ENCODE assay signal across 8 cellular contexts in the genomic region with DNA sequence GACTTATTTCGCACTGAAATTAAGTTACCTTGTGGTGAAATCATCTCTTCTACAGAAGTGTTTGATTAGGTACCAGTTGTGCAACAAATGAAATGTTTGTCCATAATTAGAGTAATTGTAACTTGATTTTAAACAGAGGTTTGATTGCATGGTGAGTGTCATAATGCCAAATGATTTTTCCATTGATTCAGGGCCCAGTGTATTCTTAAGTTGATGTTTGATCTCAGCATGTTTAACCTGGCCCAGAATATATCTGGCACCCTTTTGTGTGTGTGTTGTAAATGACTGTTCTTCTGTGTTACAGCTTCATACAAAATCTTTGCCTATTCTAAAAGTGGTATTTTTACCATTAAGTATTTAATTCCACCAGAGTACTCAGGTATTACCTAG. TPM values are rescaled to one million over a fixed set of nuclear protein-coding genes. Genes with fewer than 3 reads are reported as not detected.
A peak's percentile ranks its signal among the peaks of the same experiment; 100 is the strongest.
DNase-seq lines count a peak whose midpoint lies in the region; ATAC-seq and TF ChIP-seq lines count a peak whose summit lies in the region.

No MANE protein-coding gene starts in this region.

- ATAC-seq in upper lobe of left lung (ENCODE audit: low FRiP score in 2 of 2), result no peak

- no peak for TF ChIP-seq EP300 in upper lobe of left lung (IDR thresholded peaks at IDR 0.05)

- H3K4me3 Mint-ChIP-seq in MCF 10A (ENCODE audit: unreplicated experiment), result peak overlapping the region; percentile 55

- H3K27me3 Mint-ChIP-seq in MCF 10A (ENCODE audit: insufficient read depth, unreplicated experiment), result no peaks in the 10 kb centered on the region

- WGBS in mammary epithelial cell (ENCODE audit: low coverage, missing lambda C conversion rate), result 100% methylated on average over 1 of the region's 1 CpG
- WGBS in upper lobe of left lung, 2 donors, result 56 to 61% methylated on average over 1 of the region's 1 CpG

- H3K9me3 Mint-ChIP-seq in MCF 10A (ENCODE audit: unreplicated experiment), result no peaks in the 10 kb centered on the region

- no peak for TF ChIP-seq POLR2A in upper lobe of left lung (IDR thresholded peaks at IDR 0.05)

- in situ Hi-C loops in mammary epithelial cell (cut with MboI; ENCODE audit: low sequenced_read_pairs in 2 of 2), result no loop called here

- H3K9me3 ChIP-seq in mammary epithelial cell (replicated peaks; ENCODE audit: insufficient read depth, low read length) (no peaks in the 10 kb centered on the region), upper lobe of left lung (no peaks in the 10 kb centered on the region)

- H2AFZ ChIP-seq in mammary epithelial cell (ENCODE audit: low read depth, low read length), result no peak overlapping the region

- H3K4me2 ChIP-seq in mammary epithelial cell (ENCODE audit: insufficient read depth, low read depth, low read length), result no peak overlapping the region

- intact Hi-C loops in MCF 10A (cut with micrococcal nuclease) (no loop called here), mammary epithelial cell (cut with micrococcal nuclease) (no loop called here), dorsolateral prefrontal cortex (cut with DNase I) (no loop called here)

- dilution Hi-C loops in mammary epithelial cell (cut with HindIII; ENCODE audit: low sequenced_read_pairs), result no loop called here

- no peak overlapping the region for H3K4me3 ChIP-seq in mammary epithelial cell (replicated peaks in 1 of 3; ENCODE audit: insufficient read depth in 1 of 3, low read depth in 2 of 3, low read length in 3 of 3)
- peak overlapping the region in 5 of 59 donors; percentile 1 to 38 (median 18) for H3K4me3 ChIP-seq in dorsolateral prefrontal cortex
- H3K4me3 ChIP-seq in upper lobe of left lung, result no peak overlapping the region

- DNase-seq in MCF 10A (ENCODE audit: unreplicated experiment) (no peak), mammary epithelial cell (no peak), NCI-H510A (lab: John Stamatoyannopoulos, UW) (peak; percentile 7), dorsolateral prefrontal cortex (no peak), upper lobe of left lung (no peak), activated gamma-delta T cell (lab: John Stamatoyannopoulos, UW) (no peak), NCI-H2171 (lab: John Stamatoyannopoulos, UW) (no peak)
- no peak for DNase-seq in stimulated activated CD4-positive, alpha-beta T cell treated with anti-CD3 and anti-CD28 coated beads, Interleukin-4, amount 100 ng/mL, for 4 hours

- H3K4me1 ChIP-seq in mammary epithelial cell (ENCODE audit: insufficient read depth, low read length) (peaks cover 7% of the 10 kb centered on the region), upper lobe of left lung (peaks cover 12 to 44% (median 17%) of the 10 kb centered on the region in 4 donors)

- CTCF ChIA-PET in MCF 10A (lab: Yijun Ruan, JAX), result interaction anchor here (0.5 kb wide), 1 partner anchor 69 kb away, joined by 5 read pairs; no protein-coding TSS in a partner anchor
- CTCF ChIA-PET in mammary epithelial cell (lab: Charles Lee; ENCODE audit: low non-redundant PET), result no interaction called here

- H3K9ac ChIP-seq in mammary epithelial cell (ENCODE audit: insufficient read depth, low read length), result no peak overlapping the region

- H3K27me3 ChIP-seq in mammary epithelial cell (ENCODE audit: insufficient read depth, low read length) (no peaks in the 10 kb centered on the region), dorsolateral prefrontal cortex (no peaks in the 10 kb centered on the region), upper lobe of left lung (no peaks in the 10 kb centered on the region)

- H3K36me3 ChIP-seq in mammary epithelial cell (ENCODE audit: insufficient read depth, low read length), result no peaks in the 10 kb centered on the region
- no peaks in the 10 kb centered on the region for H3K36me3 ChIP-seq in upper lobe of left lung

- BruUV-seq in MCF 10A (replicated peaks; lab: Mats Ljungman, UMichigan), result no TSS peak
- BruUV-seq in mammary epithelial cell (replicated peaks; lab: Mats Ljungman, UMichigan), result no TSS peak

- no peaks in the 10 kb centered on the region for H3K79me2 ChIP-seq in mammary epithelial cell (ENCODE audit: insufficient read depth, low read length)

- H4K20me1 ChIP-seq in mammary epithelial cell (ENCODE audit: insufficient read depth, low read length), result no peaks in the 10 kb centered on the region

- H3K4me1 Mint-ChIP-seq in MCF 10A (ENCODE audit: insufficient read depth, unreplicated experiment), result peaks cover 20% of the 10 kb centered on the region

- TF ChIP-seq CTCF in MCF 10A (IDR thresholded peaks at IDR 0.05; ENCODE audit: unreplicated experiment) (no peak), mammary epithelial cell (conservative IDR thresholded peaks at IDR 0.05 in 1 of 2, IDR thresholded peaks at IDR 0.05 in 1 of 2; ENCODE audit: extremely low read depth in 1 of 2, insufficient read depth in 1 of 2, low read depth in 1 of 2, low read length in 2 of 2) (no peak), dorsolateral prefrontal cortex (IDR thresholded peaks at IDR 0.05 in 54 of 56, conservative IDR thresholded peaks at IDR 0.05 in 2 of 56; ENCODE audit: low read depth in 1 of 56, partially characterized antibody in 56 of 56) (no peak), upper lobe of left lung (IDR thresholded peaks at IDR 0.05) (no peak)

- H3K36me3 Mint-ChIP-seq in MCF 10A (ENCODE audit: insufficient read depth, unreplicated experiment), result no peaks in the 10 kb centered on the region

- POLR2A ChIA-PET in MCF 10A (lab: Yijun Ruan, JAX), result interaction anchor here (0.8 kb wide), 1 partner anchor 37 kb away, joined by 3 read pairs; no protein-coding TSS in a partner anchor

- H3K27ac ChIP-seq in mammary epithelial cell (ENCODE audit: insufficient read depth, low read depth, low read length) (no peak overlapping the region), dorsolateral prefrontal cortex (peak overlapping the region in 47 of 59 donors; percentile 4 to 83 (median 55)), upper lobe of left lung (peak overlapping the region; percentile 35 to 60 (median 50))

- peak overlapping the region; percentile 88 for H3K27ac Mint-ChIP-seq in MCF 10A (ENCODE audit: low read depth, unreplicated experiment)

RNA-seq across cellular contexts. Expression of a gene that starts 28.6 kb away (rescaled TPM):
- 7.0 and 9.7 TPM in 2 replicates for total RNA-seq in MCF 10A (2022)
- 1 to 10 TPM; 3.8 to 5.2 TPM for total RNA-seq in mammary epithelial cell
- 1.7 TPM for polyA plus RNA-seq in mammary epithelial cell
- 0.78 TPM for polyA minus RNA-seq in mammary epithelial cell
- total RNA-seq in dorsolateral prefrontal cortex, result 100 to 1,000 TPM in 21 of 120 experiments, 10 to 100 TPM in 99; 38.4 to 137 (median 85.9) TPM
- total RNA-seq in upper lobe of left lung, result 10 to 100 TPM in 4 of 6 donors, 1 to 10 TPM in 2; 7.1 to 20.2 (median 14.8) TPM
